ENCODE assay signal across 12 cellular contexts in the genomic region with DNA sequence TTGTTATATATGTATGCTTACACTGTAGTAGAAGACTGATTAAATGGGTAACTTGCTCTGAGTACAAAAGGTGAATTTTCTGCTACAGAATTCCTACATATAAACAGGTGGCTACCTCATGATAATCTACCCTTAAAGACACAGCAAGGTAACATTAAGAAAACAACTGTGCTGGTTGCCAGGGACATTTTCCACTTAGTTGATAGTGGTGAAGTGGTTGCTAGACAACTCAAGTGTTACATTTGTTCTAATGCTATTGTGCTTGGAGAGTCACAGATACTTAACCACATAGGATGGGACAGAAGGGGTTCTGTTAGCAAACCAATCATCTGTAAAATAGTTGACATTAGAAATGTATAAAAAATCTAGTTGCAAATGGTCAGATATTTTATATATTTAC.
"Had no signal": no experiment of that assay in that cellular context is flagged by ENCODE, and none has a peak within 500 bp of the region (broad histone marks: within the 10 kb centered on the region; RNA-seq: fewer than 3 reads in every experiment).

No MANE protein-coding gene starts in this region.

- H3K27ac ChIP-seq: breast epithelium, right atrium auricular region, skin epidermis, transverse colon had no signal

- H3K36me3 ChIP-seq: breast epithelium, right atrium auricular region, transverse colon had no signal

- DNase-seq: activated CD4-positive, alpha-beta T cell treated with anti-CD3 and anti-CD28 coated beads for 4 hours; activated CD8-positive, alpha-beta memory T cell treated with anti-CD3 and anti-CD28 coated beads, Interleukin-2, amount 50 U/mL, for 4 hours; activated CD8-positive, alpha-beta T cell treated with anti-CD3 and anti-CD28 coated beads for 36 hours; activated naive CD4-positive, alpha-beta T cell; aorta; hypothalamus; naive thymus-derived CD4-positive, alpha-beta T cell; stimulated activated CD4-positive, alpha-beta T cell treated with anti-CD3 and anti-CD28 coated beads, Interleukin-4, amount 100 ng/mL, for 4 hours; transverse colon had no signal

- ATAC-seq: activated CD8-positive, alpha-beta T cell treated with anti-CD3 and anti-CD28 coated beads for 36 hours; naive thymus-derived CD4-positive, alpha-beta T cell had no signal

- H3K4me1 ChIP-seq: breast epithelium, right atrium auricular region, transverse colon had no signal

- H3K4me3 ChIP-seq: breast epithelium, right atrium auricular region, skin epidermis, transverse colon had no signal

- H3K27me3 ChIP-seq: breast epithelium, right atrium auricular region, transverse colon had no signal

- H3K9me3 ChIP-seq: breast epithelium, right atrium auricular region, transverse colon had no signal
